Comparison of ENCODE assay signal across 9 cellular contexts in genomic region chr2:153543639-153544071, GRCh38.
DNase-seq lines count a peak whose midpoint lies in the region; ATAC-seq and TF ChIP-seq lines count a peak whose summit lies in the region.
"Had no signal": no experiment of that assay in that cellular context is flagged by ENCODE, and none has a peak within 500 bp of the region (broad histone marks: within the 10 kb centered on the region; RNA-seq: fewer than 3 reads in every experiment).

No MANE protein-coding gene starts in this region.

- no peak overlapping the region for H4K5ac ChIP-seq in mesendoderm (ENCODE audit: low read length)

- no peak for TF ChIP-seq CTCF in nephron progenitor cell (IDR thresholded peaks at IDR 0.05)
- TF ChIP-seq CTCF in vagina (IDR thresholded peaks at IDR 0.05), result no peak

- CTCF ChIA-PET in activated CD4-positive, alpha-beta T cell treated with anti-CD3 and anti-CD28 coated beads for 36 hours (lab: Charles Lee), result no interaction called here

- no peak overlapping the region for H3K4me3 Mint-ChIP-seq in activated CD4-positive, alpha-beta T cell treated with anti-CD3 and anti-CD28 coated beads for 36 hours
- H3K4me3 Mint-ChIP-seq in nephron progenitor cell, result no peak overlapping the region
- H3K4me3 Mint-ChIP-seq: naive thymus-derived CD4-positive, alpha-beta T cell had no signal

- H3K27me3 Mint-ChIP-seq in activated CD4-positive, alpha-beta T cell treated with anti-CD3 and anti-CD28 coated beads for 36 hours, result peaks cover 2% of the 10 kb centered on the region
- H3K27me3 Mint-ChIP-seq in nephron progenitor cell (ENCODE audit: low read depth, poor library complexity), result no peaks in the 10 kb centered on the region
- H3K27me3 Mint-ChIP-seq: naive thymus-derived CD4-positive, alpha-beta T cell had no signal

- H3K56ac ChIP-seq in mesendoderm (ENCODE audit: low read length), result no peak overlapping the region

- no peaks in the 10 kb centered on the region for H3K27me3 ChIP-seq in mesendoderm (ENCODE audit: insufficient read depth, low read length, poor library complexity)
- H3K27me3 ChIP-seq in vagina, result no peaks in the 10 kb centered on the region

- peak; percentile 89 for ATAC-seq in activated CD4-positive, alpha-beta T cell treated with anti-CD3 and anti-CD28 coated beads for 36 hours
- peak; percentile 61 for ATAC-seq in HG03025 (IDR thresholded peaks at IDR 0.05; ENCODE audit: low FRiP score, unreplicated experiment)
- ATAC-seq: naive thymus-derived CD4-positive, alpha-beta T cell had no signal

- H3K4ac ChIP-seq in mesendoderm (ENCODE audit: low read depth, low read length), result no peak overlapping the region

- no peak overlapping the region for H3K27ac Mint-ChIP-seq in activated CD4-positive, alpha-beta T cell treated with anti-CD3 and anti-CD28 coated beads for 36 hours
- H3K27ac Mint-ChIP-seq in nephron progenitor cell, result no peak overlapping the region

- no peak overlapping the region for H3K4me2 ChIP-seq in mesendoderm (ENCODE audit: low read length)

- POLR2A ChIA-PET in activated CD4-positive, alpha-beta T cell treated with anti-CD3 and anti-CD28 coated beads for 36 hours (lab: Charles Lee), result no interaction called here

- H3K79me2 ChIP-seq in mesendoderm (ENCODE audit: control insufficient read depth, insufficient read depth, low read length), result no peaks in the 10 kb centered on the region

- H4K8ac ChIP-seq in mesendoderm (ENCODE audit: low read depth, low read length), result no peak overlapping the region

- no peak overlapping the region for H3K9ac ChIP-seq in mesendoderm (ENCODE audit: low read length)

- H3K79me1 ChIP-seq in mesendoderm (ENCODE audit: low read length), result no peaks in the 10 kb centered on the region

- intact Hi-C loops in activated CD4-positive, alpha-beta T cell treated with anti-CD3 and anti-CD28 coated beads for 36 hours (cut with DNase I, micrococcal nuclease), result no loop called here
- intact Hi-C loops in posterior vena cava (cut with DNase I), result no loop called here
- intact Hi-C loops in vagina (cut with DNase I), result no loop called here

- no CpG with 5 or more reads among the region's 5 CpGs for WGBS in mesendoderm (ENCODE audit: extremely low coverage, insufficient coverage, low lambda C conversion rate)

- H3K23ac ChIP-seq in mesendoderm (ENCODE audit: low read length), result no peak overlapping the region

- no peak for TF ChIP-seq POLR2A in vagina (IDR thresholded peaks at IDR 0.05)

- H2AK5ac ChIP-seq in mesendoderm (ENCODE audit: low read length), result no peak overlapping the region

- no peak overlapping the region for H2BK15ac ChIP-seq in mesendoderm (replicated peaks; ENCODE audit: low read depth)

- no peak overlapping the region for H2BK120ac ChIP-seq in mesendoderm (ENCODE audit: low read depth, low read length)

- H3K9me3 Mint-ChIP-seq in activated CD4-positive, alpha-beta T cell treated with anti-CD3 and anti-CD28 coated beads for 36 hours (ENCODE audit: low read depth), result peaks cover 6% of the 10 kb centered on the region
- peaks cover 15% of the 10 kb centered on the region for H3K9me3 Mint-ChIP-seq in nephron progenitor cell

- peaks cover 10% of the 10 kb centered on the region for H3K4me1 Mint-ChIP-seq in activated CD4-positive, alpha-beta T cell treated with anti-CD3 and anti-CD28 coated beads for 36 hours
- peaks cover 5% of the 10 kb centered on the region for H3K4me1 Mint-ChIP-seq in nephron progenitor cell

- H3K27ac ChIP-seq in mesendoderm (ENCODE audit: low read depth, low read length) (no peak overlapping the region), vagina (no peak overlapping the region)

- peak; percentile 10 for DNase-seq in activated CD4-positive, alpha-beta T cell treated with anti-CD3 and anti-CD28 coated beads for 36 hours
- DNase-seq in activated CD4-positive, alpha-beta T cell treated with anti-CD3 and anti-CD28 coated beads for 4 hours, result no peak
- DNase-seq in NCI-H460 (ENCODE audit: extremely low read depth, low read depth) (peak; percentile 2), mesendoderm (peak; percentile 47), nephron progenitor cell (no peak), posterior vena cava (ENCODE audit: low spot score) (no peak), vagina (ENCODE audit: extremely low spot score in 2 of 2) (no peak)
- DNase-seq: naive thymus-derived CD4-positive, alpha-beta T cell had no signal

- H3K4me1 ChIP-seq in mesendoderm (ENCODE audit: control insufficient read depth, low read depth, low read length), result no peaks in the 10 kb centered on the region
- H3K4me1 ChIP-seq in vagina, result no peaks in the 10 kb centered on the region

- no peak overlapping the region for H3K18ac ChIP-seq in mesendoderm (ENCODE audit: low read length)

- H2BK5ac ChIP-seq in mesendoderm (ENCODE audit: low read length), result no peak overlapping the region

- no peaks in the 10 kb centered on the region for H3K9me3 ChIP-seq in vagina

- H3K36me3 ChIP-seq in mesendoderm (ENCODE audit: control insufficient read depth, insufficient read depth, low read length), result no peaks in the 10 kb centered on the region
- H3K36me3 ChIP-seq in vagina, result no peaks in the 10 kb centered on the region

- H3K4me3 ChIP-seq in mesendoderm (ENCODE audit: low read length) (no peak overlapping the region), vagina (no peak overlapping the region)

- H3K36me3 Mint-ChIP-seq in activated CD4-positive, alpha-beta T cell treated with anti-CD3 and anti-CD28 coated beads for 36 hours (ENCODE audit: low read depth), result no peaks in the 10 kb centered on the region
- peaks cover 6% of the 10 kb centered on the region for H3K36me3 Mint-ChIP-seq in nephron progenitor cell (ENCODE audit: low read depth)

Comparison
In these comparisons a context has a peak if more than half of its experiments do, and no peak if none do; other contexts are left out.
1. DNase-seq: peak in activated CD4-positive, alpha-beta T cell treated with anti-CD3 and anti-CD28 coated beads for 36 hours (single experiment), NCI-H460 (single experiment) and mesendoderm (single experiment); none in activated CD4-positive, alpha-beta T cell treated with anti-CD3 and anti-CD28 coated beads for 4 hours (0 of 2), nephron progenitor cell (single experiment), posterior vena cava (single experiment) and vagina (0 of 2).